ENCODE assay signal across 8 cellular contexts in genomic region chr19:6278740-6279619, GRCh38. TPM values are rescaled to one million over a fixed set of nuclear protein-coding genes. Genes with fewer than 3 reads are reported as not detected.
DNase-seq lines count a peak whose midpoint lies in the region; ATAC-seq and TF ChIP-seq lines count a peak whose summit lies in the region.

No MANE protein-coding gene starts in this region.

- H3K27me3 ChIP-seq in hepatocyte (no peaks in the 10 kb centered on the region), spleen (replicated peaks in 1 of 7) (no peaks in the 10 kb centered on the region)

- H3K4me1 ChIP-seq in hepatocyte (ENCODE audit: insufficient read depth) (peaks cover 48% of the 10 kb centered on the region), spleen (peaks cover 26 to 60% (median 56%) of the 10 kb centered on the region in 6 donors)

- H4K20me1 ChIP-seq in hepatocyte (ENCODE audit: insufficient read depth, poor library complexity, severe bottlenecking), result peaks cover 42% of the 10 kb centered on the region

- peak overlapping the region; percentile 98 for H3K4me2 ChIP-seq in hepatocyte

- H3K36me3 ChIP-seq in hepatocyte (replicated peaks; ENCODE audit: insufficient read depth, low read depth) (no peaks in the 10 kb centered on the region), spleen (peaks cover 0 to 13% (median 0%) of the 10 kb centered on the region in 6 donors)

- 16% methylated on average over 22 of the region's 36 CpGs for WGBS in hepatocyte (ENCODE audit: low lambda C conversion rate, missing lambda C conversion rate)
- WGBS in spleen, 5 donors, result 9 to 20% (median 15%) methylated on average over 19 to 36 of the region's 36 CpGs

- H3K9me3 Mint-ChIP-seq in stimulated activated naive CD8-positive, alpha-beta T cell treated with anti-CD3 and anti-CD28 coated beads, Interleukin-15, Interleukin-2, amounts not matched to agents 100 ng/mL and 50 ng/mL, for 24 hours, result no peaks in the 10 kb centered on the region

- H3K27me3 Mint-ChIP-seq in stimulated activated naive CD8-positive, alpha-beta T cell treated with anti-CD3 and anti-CD28 coated beads, Interleukin-15, Interleukin-2, amounts not matched to agents 100 ng/mL and 50 ng/mL, for 24 hours, result no peaks in the 10 kb centered on the region

- DNase-seq in stimulated activated naive CD8-positive, alpha-beta T cell treated with anti-CD3 and anti-CD28 coated beads, Interleukin-15, Interleukin-2, amounts not matched to agents 100 U/mL and 50 U/mL, for 24 hours, result no peak
- peak; percentile 63 for DNase-seq in activated CD8-positive, alpha-beta memory T cell treated with anti-CD3 and anti-CD28 coated beads, Interleukin-2, amount 50 U/mL, for 48 hours
- DNase-seq in hepatocyte (ENCODE audit: low spot score), result peak; percentile 38
- no peak for DNase-seq in spleen
- DNase-seq in NCI-H2171 treated with DMSO at 0.1 percent for 48 hours (lab: John Stamatoyannopoulos, UW), result no peak
- no peak for DNase-seq in HT-29 (ENCODE audit: low spot score)

- no peaks in the 10 kb centered on the region for H3K9me2 ChIP-seq in hepatocyte (replicated peaks; ENCODE audit: insufficient read depth)

- peaks cover 17% of the 10 kb centered on the region for H3K36me3 Mint-ChIP-seq in stimulated activated naive CD8-positive, alpha-beta T cell treated with anti-CD3 and anti-CD28 coated beads, Interleukin-15, Interleukin-2, amounts not matched to agents 100 ng/mL and 50 ng/mL, for 24 hours (ENCODE audit: low read depth)

- H2AFZ ChIP-seq in hepatocyte, result peak overlapping the region; percentile 45

- no peak for TF ChIP-seq POLR2A in spleen (IDR thresholded peaks at IDR 0.05)

- no peak for ATAC-seq in stimulated activated naive CD8-positive, alpha-beta T cell treated with anti-CD3 and anti-CD28 coated beads, Interleukin-15, Interleukin-2, amounts not matched to agents 100 U/mL and 50 U/mL, for 24 hours
- ATAC-seq in GM19455 (IDR thresholded peaks at IDR 0.05; ENCODE audit: unreplicated experiment), result no peak

- H3K79me2 ChIP-seq in hepatocyte, result peaks cover 55% of the 10 kb centered on the region

- H3K27ac Mint-ChIP-seq in stimulated activated naive CD8-positive, alpha-beta T cell treated with anti-CD3 and anti-CD28 coated beads, Interleukin-15, Interleukin-2, amounts not matched to agents 100 ng/mL and 50 ng/mL, for 24 hours, result peak overlapping the region; percentile 88

- H3K9me3 ChIP-seq in hepatocyte (ENCODE audit: low read depth) (no peaks in the 10 kb centered on the region), spleen (no peaks in the 10 kb centered on the region)

- H3K27ac ChIP-seq in hepatocyte (peak overlapping the region; percentile 90), spleen (peak overlapping the region in 7 of 8 donors; percentile 27 to 90 (median 76))

- H3K4me3 ChIP-seq in hepatocyte (peak overlapping the region; percentile 99), spleen (peak overlapping the region; percentile 60 to 91 (median 70))

- H3K4me3 Mint-ChIP-seq in stimulated activated naive CD8-positive, alpha-beta T cell treated with anti-CD3 and anti-CD28 coated beads, Interleukin-15, Interleukin-2, amounts not matched to agents 100 ng/mL and 50 ng/mL, for 24 hours, result peak overlapping the region; percentile 87

- TF ChIP-seq CTCF in hepatocyte (IDR thresholded peaks at IDR 0.05; ENCODE audit: poor library complexity) (no peak), spleen (IDR thresholded peaks at IDR 0.05 in 8 of 11, conservative IDR thresholded peaks at IDR 0.05 in 3 of 11) (no peak)

- peaks cover 48% of the 10 kb centered on the region for H3K4me1 Mint-ChIP-seq in stimulated activated naive CD8-positive, alpha-beta T cell treated with anti-CD3 and anti-CD28 coated beads, Interleukin-15, Interleukin-2, amounts not matched to agents 100 ng/mL and 50 ng/mL, for 24 hours (ENCODE audit: low read depth)

- intact Hi-C loops in spleen (cut with DNase I; ENCODE audit: low total_unique reads), result no loop called here

RNA-seq across cellular contexts. Expression of gene MLLT1, which starts 0.8 kb away (rescaled TPM):
- 13.6 and 17.2 TPM in 2 replicates for total RNA-seq in hepatocyte
- polyA plus RNA-seq in hepatocyte, result 22.9 and 23.3 TPM in 2 replicates
- 10 to 100 TPM; 18.9 to 57.2 (median 41.3) TPM for total RNA-seq in spleen
- 10 to 100 TPM; 10.1 to 20.6 (median 15.0) TPM for polyA plus RNA-seq in spleen
- 22.5 and 27.4 TPM in 2 replicates for total RNA-seq in HT-29 (2014; rRNA removed; shearing (Covaris generic))

RNA-seq across cellular contexts. Expression of gene ACER1, which starts 54.4 kb away (rescaled TPM):
- not detected in 2 replicates for total RNA-seq in hepatocyte
- polyA plus RNA-seq in hepatocyte, result not detected in 2 replicates
- total RNA-seq in spleen, result under 1 TPM in 2 of 7 donors, not detected in 5; 0.23 to 0.66 TPM
- under 1 TPM; 0.11 to 0.19 (median 0.12) TPM for polyA plus RNA-seq in spleen
- not detected in 2 replicates for total RNA-seq in HT-29 (2014; rRNA removed; shearing (Covaris generic))

Comparison
In these comparisons a context has a peak if more than half of its experiments do, and no peak if none do; other contexts are left out.
1. DNase-seq: peak in activated CD8-positive, alpha-beta memory T cell treated with anti-CD3 and anti-CD28 coated beads, Interleukin-2, amount 50 U/mL, for 48 hours (single experiment) and hepatocyte (single experiment); none in stimulated activated naive CD8-positive, alpha-beta T cell treated with anti-CD3 and anti-CD28 coated beads, Interleukin-15, Interleukin-2, amounts not matched to agents 100 U/mL and 50 U/mL, for 24 hours (single experiment), spleen (single experiment), NCI-H2171 treated with DMSO at 0.1 percent for 48 hours (single experiment) and HT-29 (single experiment).